Comparison of ENCODE assay signal across 10 cellular contexts in the genomic region with DNA sequence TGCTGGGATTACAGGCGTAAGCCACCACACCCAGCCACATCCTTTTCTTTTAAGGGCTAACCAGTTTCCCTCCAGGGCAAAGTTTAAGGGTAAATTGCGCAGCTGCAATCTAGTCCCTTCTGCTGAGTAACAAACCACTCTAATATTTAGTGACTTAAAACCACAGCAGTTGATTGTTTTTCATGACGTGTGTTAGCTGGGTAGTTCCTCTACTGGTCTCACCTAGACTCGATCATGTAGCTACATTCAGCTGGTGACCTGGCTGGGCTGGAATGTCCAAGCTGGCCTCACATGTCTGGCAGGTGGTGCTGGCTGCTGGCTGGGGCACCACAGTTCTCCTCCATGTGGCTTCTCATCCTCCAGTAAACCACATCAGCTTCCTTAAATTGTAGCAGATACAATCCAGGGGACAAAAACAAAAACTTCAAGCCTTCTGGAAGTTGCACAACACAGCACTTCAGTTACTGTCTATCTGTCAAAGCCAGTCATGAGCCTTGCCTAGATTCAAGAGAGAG.
A peak's percentile ranks its signal among the peaks of the same experiment; 100 is the strongest.
DNase-seq lines count a peak whose midpoint lies in the region; ATAC-seq and TF ChIP-seq lines count a peak whose summit lies in the region.
"Had no signal": no experiment of that assay in that cellular context is flagged by ENCODE, and none has a peak within 500 bp of the region (broad histone marks: within the 10 kb centered on the region; RNA-seq: fewer than 3 reads in every experiment).

No MANE protein-coding gene starts in this region.

- H3K36me3 ChIP-seq in Panc1 (ENCODE audit: control insufficient read depth, insufficient read depth, low read length) (no peaks in the 10 kb centered on the region), gastroesophageal sphincter (no peaks in the 10 kb centered on the region), sigmoid colon (no peaks in the 10 kb centered on the region)

- CTCF ChIA-PET in Panc1 (lab: Charles Lee) = no interaction called here

- in situ Hi-C loops in Panc1 (cut with HindIII; ENCODE audit: low pct_unique_long_range_greater_than_20kb, low sequenced_read_pairs) (no loop called here), G401 (cut with HindIII; ENCODE audit: low sequenced_read_pairs) (no loop called here)

- H3K9me3 ChIP-seq in Panc1 (ENCODE audit: control insufficient read depth, insufficient read depth, low read depth, low read length) = no peaks in the 10 kb centered on the region
- peaks cover 0 to 8% (median 0%) of the 10 kb centered on the region in 3 donors for H3K9me3 ChIP-seq in gastroesophageal sphincter
- no peaks in the 10 kb centered on the region for H3K9me3 ChIP-seq in sigmoid colon

- BruUV-seq in Panc1 (replicated peaks; lab: Mats Ljungman, UMichigan) = no TSS peak

- peak; percentile 18 for DNase-seq in HS-5 (ENCODE audit: low read depth)
- DNase-seq in Panc1 (ENCODE audit: low read depth, low spot score) = no peak
- DNase-seq in sigmoid colon = peak; percentile 49
- no peak for DNase-seq in HPDE6-E6E7 (ENCODE audit: extremely low spot score)
- no peak for DNase-seq in G401 (ENCODE audit: low spot score)
- DNase-seq in HuH-7.5 (ENCODE audit: low spot score) = no peak
- no peak for DNase-seq in erythroblast (lab: John Stamatoyannopoulos, UW)
- DNase-seq: stimulated activated CD4-positive, alpha-beta T cell treated with anti-CD3 and anti-CD28 coated beads, Interleukin-1b, Interleukin-23, amount 100 ng/mL, for 48 hours had no signal

- H3K4me3 ChIP-seq in Panc1 (ENCODE audit: low read depth in 2 of 2, low read length in 2 of 2) (no peak overlapping the region), gastroesophageal sphincter (no peak overlapping the region), sigmoid colon (no peak overlapping the region)
- H3K4me3 ChIP-seq: mucosa of descending colon had no signal

- H3K27me3 ChIP-seq in Panc1 (ENCODE audit: control insufficient read depth, insufficient read depth, low read length) = no peaks in the 10 kb centered on the region
- H3K27me3 ChIP-seq in gastroesophageal sphincter = no peaks in the 10 kb centered on the region
- no peaks in the 10 kb centered on the region for H3K27me3 ChIP-seq in sigmoid colon

- TF ChIP-seq EP300 in gastroesophageal sphincter (IDR thresholded peaks at IDR 0.05) (no peak), sigmoid colon (IDR thresholded peaks at IDR 0.05) (no peak)

- H3K27ac ChIP-seq in Panc1 (ENCODE audit: low read length) = peak overlapping the region; percentile 5; the same call in 1 of the 2 replicates
- no peak overlapping the region for H3K27ac ChIP-seq in gastroesophageal sphincter
- peak overlapping the region in 1 of 4 donors; percentile 8 for H3K27ac ChIP-seq in sigmoid colon

- no peak for TF ChIP-seq CTCF in Panc1 (IDR thresholded peaks at IDR 0.05)
- no peak for TF ChIP-seq CTCF in gastroesophageal sphincter (IDR thresholded peaks at IDR 0.05)
- no peak for TF ChIP-seq CTCF in sigmoid colon (IDR thresholded peaks at IDR 0.05)

- ATAC-seq in Panc1 = no peak
- ATAC-seq in gastroesophageal sphincter = peak; percentile 26
- ATAC-seq: mucosa of descending colon had no signal

- 78 to 96% methylated on average over 3 of the region's 4 CpGs for WGBS in gastroesophageal sphincter (ENCODE audit: low coverage in 1 of 2), 2 donors
- 68 to 70% methylated on average over 4 of the region's 4 CpGs for WGBS in sigmoid colon, 2 donors

- TF ChIP-seq POLR2A in gastroesophageal sphincter (IDR thresholded peaks at IDR 0.05) = no peak
- no peak for TF ChIP-seq POLR2A in sigmoid colon (IDR thresholded peaks at IDR 0.05)
- no peak for TF ChIP-seq POLR2A in erythroblast (IDR thresholded peaks at IDR 0.05; ENCODE audit: low read length)

- POLR2A ChIA-PET in Panc1 (lab: Charles Lee) = interaction anchor here (0.6 kb wide), 1 partner anchor 10 kb away, joined by 3 read pairs; no protein-coding TSS in a partner anchor

- H3K4me1 ChIP-seq in Panc1 (ENCODE audit: control insufficient read depth, insufficient read depth, low read length) (peaks cover 15% of the 10 kb centered on the region), gastroesophageal sphincter (peaks cover 0 to 15% (median 0%) of the 10 kb centered on the region in 3 donors), sigmoid colon (no peaks in the 10 kb centered on the region)

- intact Hi-C loops in Panc1 (cut with micrococcal nuclease; ENCODE audit: unreplicated experiment) = no loop called here
- intact Hi-C loops in sigmoid colon (cut with DNase I) = no loop called here

Comparison
In these comparisons a context has a peak if more than half of its experiments do, and no peak if none do; other contexts are left out.
1. DNase-seq: peak in HS-5 (single experiment) and sigmoid colon (single experiment); none in Panc1 (single experiment), HPDE6-E6E7 (single experiment), G401 (single experiment), HuH-7.5 (single experiment) and erythroblast (0 of 2).